ENCODE assay signal across 19 cellular contexts in genomic region chr10:94902570-94902969, GRCh38. TPM values are rescaled to one million over a fixed set of nuclear protein-coding genes. Genes with fewer than 3 reads are reported as not detected.
A peak's percentile ranks its signal among the peaks of the same experiment; 100 is the strongest.
DNase-seq lines count a peak whose midpoint lies in the region; ATAC-seq and TF ChIP-seq lines count a peak whose summit lies in the region.
"Had no signal": no experiment of that assay in that cellular context is flagged by ENCODE, and none has a peak within 500 bp of the region (broad histone marks: within the 10 kb centered on the region; RNA-seq: fewer than 3 reads in every experiment).

No MANE protein-coding gene starts in this region.

- H3K9me2 ChIP-seq in hepatocyte (replicated peaks; ENCODE audit: insufficient read depth), result no peaks in the 10 kb centered on the region

- in situ Hi-C loops in transverse colon (cut with MboI; ENCODE audit: low pct_ligation_motif_present in 1 of 4, low pct_unique_long_range_greater_than_20kb in 1 of 4, low sequenced_read_pairs in 3 of 4), result no loop called here

- intact Hi-C loops in transverse colon (cut with DNase I; ENCODE audit: low total_unique reads), result no loop called here

- ATAC-seq in GM19035 (IDR thresholded peaks at IDR 0.05; ENCODE audit: unreplicated experiment), result no peak
- ATAC-seq: activated CD8-positive, alpha-beta T cell treated with anti-CD3 and anti-CD28 coated beads, Interleukin-2, amount 10 ng/mL, durations not matched to agents 7 days and 5 days had no signal

- DNase-seq in NOMO-1 treated with DMSO at 0.1 percent for 48 hours (lab: John Stamatoyannopoulos, UW; ENCODE audit: unreplicated experiment), result peak; percentile 1
- no peak for DNase-seq in NOMO-1 treated with dmso at 0.1 percent for 144 hours (lab: John Stamatoyannopoulos, UW; ENCODE audit: unreplicated experiment)
- DNase-seq in HuH-7 (ENCODE audit: low spot score), result peak; percentile 8
- DNase-seq in hepatocyte (ENCODE audit: low spot score), result peak; percentile 60
- no peak for DNase-seq in transverse colon
- DNase-seq in SIG-M5 treated with dmso at 0.1 percent for 504 hours (lab: John Stamatoyannopoulos, UW; ENCODE audit: unreplicated experiment), result no peak
- DNase-seq in Kasumi-1 (lab: John Stamatoyannopoulos, UW), result no peak
- DNase-seq: activated CD8-positive, alpha-beta T cell treated with anti-CD3 and anti-CD28 coated beads, Interleukin-2, amount 10 ng/mL, durations not matched to agents 7 days and 5 days; amygdala; CD4-positive, alpha-beta T cell; glutamatergic neuron; IMR-90; naive B cell; NCI-H1105 treated with DMSO at 0.1 percent for 48 hours; NCI-H446 had no signal

- H3K4me3 ChIP-seq in hepatocyte (no peak overlapping the region), transverse colon (no peak overlapping the region)

- H3K27ac ChIP-seq in hepatocyte (peak overlapping the region; percentile 66), transverse colon (peak overlapping the region in 3 of 4 donors; percentile 32 to 52 (median 37))

- WGBS in hepatocyte (ENCODE audit: low lambda C conversion rate, missing lambda C conversion rate), result 0% methylated on average over 1 of the region's 1 CpG
- 0% methylated on average over 1 of the region's 1 CpG for WGBS in transverse colon (ENCODE audit: low coverage in 1 of 2), 2 donors

- no peaks in the 10 kb centered on the region for H4K20me1 ChIP-seq in hepatocyte (ENCODE audit: insufficient read depth, poor library complexity, severe bottlenecking)

- no peak overlapping the region for H2AFZ ChIP-seq in hepatocyte

- no peaks in the 10 kb centered on the region for H3K36me3 ChIP-seq in hepatocyte (replicated peaks; ENCODE audit: insufficient read depth, low read depth)
- no peaks in the 10 kb centered on the region for H3K36me3 ChIP-seq in transverse colon

- H3K27me3 ChIP-seq in hepatocyte, result no peaks in the 10 kb centered on the region
- no peaks in the 10 kb centered on the region for H3K27me3 ChIP-seq in transverse colon

- TF ChIP-seq CTCF in hepatocyte (IDR thresholded peaks at IDR 0.05; ENCODE audit: poor library complexity) (no peak), transverse colon (IDR thresholded peaks at IDR 0.05) (no peak)

- TF ChIP-seq POLR2A in transverse colon (IDR thresholded peaks at IDR 0.05), result no peak

- H3K4me1 ChIP-seq in hepatocyte (ENCODE audit: insufficient read depth), result peaks cover 16% of the 10 kb centered on the region
- peaks cover 0 to 5% (median 0%) of the 10 kb centered on the region in 4 donors for H3K4me1 ChIP-seq in transverse colon

- no peak for TF ChIP-seq EP300 in transverse colon (IDR thresholded peaks at IDR 0.05; ENCODE audit: low read depth)

- H3K79me2 ChIP-seq in hepatocyte, result no peaks in the 10 kb centered on the region

- H3K4me2 ChIP-seq in hepatocyte, result peak overlapping the region; percentile 39

- H3K9me3 ChIP-seq in hepatocyte (ENCODE audit: low read depth) (peaks cover 4% of the 10 kb centered on the region), transverse colon (peaks cover 6 to 11% of the 10 kb centered on the region in 2 donors)

RNA-seq across cellular contexts. Expression of gene CYP2C9, which starts 35.9 kb away (rescaled TPM):
- 61.1 and 69.0 TPM in 2 replicates for total RNA-seq in hepatocyte
- 32.1 and 39.3 TPM in 2 replicates for polyA plus RNA-seq in hepatocyte
- total RNA-seq in transverse colon, result 10 to 100 TPM in 3 of 4 donors, 1 to 10 TPM in 1; 7.4 to 19.8 (median 13.8) TPM
- total RNA-seq: activated CD8-positive, alpha-beta T cell treated with anti-CD3 and anti-CD28 coated beads, Interleukin-2, amount 10 ng/mL, durations not matched to agents 7 days and 5 days; activated T-helper 2 cell treated with anti-CD3 and anti-CD28 coated beads, Interferon-gamma antibody, Interleukin-2, Interleukin-4, amounts not matched to agents 10 μg/mL and 5 μg/mL and 100 μg/mL, durations not matched to agents 14 hours and 24 hours and 36 hours; CD4-positive, alpha-beta T cell; endothelial cell of umbilical vein; IMR-90 had no signal
- polyA plus RNA-seq: endothelial cell of umbilical vein, IMR-90, keratinocyte had no signal

Comparison
In these comparisons a context has a peak if more than half of its experiments do, and no peak if none do; other contexts are left out.
1. DNase-seq: peak in NOMO-1 treated with DMSO at 0.1 percent for 48 hours (single experiment), HuH-7 (single experiment) and hepatocyte (single experiment); none in NOMO-1 treated with dmso at 0.1 percent for 144 hours (single experiment), transverse colon (single experiment), SIG-M5 treated with dmso at 0.1 percent for 504 hours (single experiment) and Kasumi-1 (0 of 2).